Comparison of ENCODE assay signal across 25 cellular contexts in genomic region chr18:74977041-74977440, GRCh38.
"Had no signal": no experiment of that assay in that cellular context is flagged by ENCODE, and none has a peak within 500 bp of the region (broad histone marks: within the 10 kb centered on the region; RNA-seq: fewer than 3 reads in every experiment).

No MANE protein-coding gene starts in this region.

- H3K27me3 ChIP-seq: body of pancreas, foreskin keratinocyte, gastrocnemius medialis, heart left ventricle had no signal

- H3K27ac ChIP-seq: body of pancreas, foreskin keratinocyte, gastrocnemius medialis, heart left ventricle had no signal

- DNase-seq: activated CD4-positive, alpha-beta memory T cell treated with anti-CD3 and anti-CD28 coated beads, Interleukin-2, amount 10 ng/mL, durations not matched to agents 7 days and 5 days; activated CD4-positive, alpha-beta T cell treated with anti-CD3 and anti-CD28 coated beads for 1 hour; activated CD4-positive, alpha-beta T cell treated with anti-CD3 and anti-CD28 coated beads for 4 hours; activated CD4-positive, alpha-beta T cell treated with anti-CD3 and anti-CD28 coated beads, Interleukin-2, amount 10 ng/mL, durations not matched to agents 7 days and 5 days; activated CD4-positive, alpha-beta T cell treated with anti-CD3 and anti-CD28 coated beads, Interleukin-2, amount 50 U/mL, for 4 hours; activated CD8-positive, alpha-beta memory T cell treated with anti-CD3 and anti-CD28 coated beads, Interleukin-2, amount 50 U/mL, for 48 hours; activated gamma-delta T cell; activated naive CD4-positive, alpha-beta T cell; activated naive CD4-positive, alpha-beta T cell treated with anti-CD3 and anti-CD28 coated beads, Interleukin-2, amount 10 ng/mL, durations not matched to agents 7 days and 5 days; activated T-cell treated with anti-CD3 and anti-CD28 coated beads for 4 hours; activated T-cell treated with anti-CD3 and anti-CD28 coated beads, Interleukin-2, amount 50 U/mL, for 24 hours; activated T-cell treated with anti-CD3 and anti-CD28 coated beads, Interleukin-2, amount 50 U/mL, for 72 hours; amygdala; aorta; body of pancreas; caudate nucleus; cortex of kidney; dermis blood vessel endothelial cell; effector memory CD4-positive, alpha-beta T cell; endodermal cell; foreskin keratinocyte; gastrocnemius medialis; glutamatergic neuron; heart left ventricle; T-helper 2 cell had no signal

- H3K4me1 ChIP-seq: body of pancreas, foreskin keratinocyte, gastrocnemius medialis, heart left ventricle had no signal

- H3K9me3 ChIP-seq: body of pancreas, gastrocnemius medialis, heart left ventricle had no signal

- H3K36me3 ChIP-seq: gastrocnemius medialis had no signal

- H3K4me3 ChIP-seq: body of pancreas, gastrocnemius medialis, heart left ventricle had no signal
